ENCODE assay signal across 8 cellular contexts in the genomic region with DNA sequence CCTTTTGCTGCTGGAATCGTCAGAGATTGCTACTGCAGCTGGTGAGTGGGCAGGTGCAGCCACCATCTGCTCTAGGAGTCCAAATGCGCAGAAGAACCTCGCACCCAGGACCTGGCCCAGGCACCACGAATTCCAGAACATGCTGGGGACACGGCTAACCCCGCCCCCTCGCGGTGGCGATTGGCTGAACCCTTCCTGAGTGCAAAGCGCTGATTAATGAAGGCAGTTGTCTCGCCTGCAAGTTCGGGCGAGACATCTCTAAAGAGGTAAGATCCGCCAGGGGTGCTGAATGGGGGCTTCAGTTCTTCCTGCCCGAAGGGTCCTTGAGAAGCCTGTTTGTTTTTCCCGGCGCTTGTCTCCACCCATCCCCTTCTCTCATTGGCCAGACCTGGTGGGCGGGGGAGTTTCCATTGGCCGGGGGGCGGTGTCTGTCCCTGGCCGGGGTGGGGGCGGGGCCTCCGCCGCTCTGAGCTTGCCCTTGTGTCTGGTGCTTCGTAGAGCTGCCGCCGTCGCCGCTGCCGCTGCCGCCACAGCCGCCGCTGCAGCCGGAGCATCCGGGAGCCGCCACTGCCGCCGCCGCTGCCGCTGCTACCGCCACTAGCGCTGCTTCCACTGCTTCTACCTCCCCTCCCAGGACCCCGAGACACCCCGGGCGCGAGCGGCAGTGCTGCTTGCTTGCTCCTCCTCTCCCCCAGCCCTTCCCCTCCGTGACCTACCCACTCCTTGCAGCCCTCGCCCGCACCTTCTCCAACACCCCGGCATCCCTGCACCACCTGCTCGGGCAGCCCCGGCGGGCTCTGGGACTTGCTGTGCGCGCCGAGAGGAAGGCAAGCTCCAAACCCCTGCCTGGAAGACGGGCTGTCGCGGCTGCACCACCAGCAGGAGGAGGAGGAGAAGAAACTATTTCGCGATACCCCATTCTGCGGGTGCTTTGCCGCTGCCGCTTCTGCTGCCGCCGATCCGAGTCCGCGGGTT. TPM values are rescaled to one million over a fixed set of nuclear protein-coding genes. Genes with fewer than 3 reads are reported as not detected.
DNase-seq lines count a peak whose midpoint lies in the region; ATAC-seq and TF ChIP-seq lines count a peak whose summit lies in the region.

A gene (plus strand): TSS at position 495 of the 975 bp plus-strand sequence.

- peak; percentile 94 for ATAC-seq in HG03045 (IDR thresholded peaks at IDR 0.05; ENCODE audit: unreplicated experiment)

- H3K4me3 Mint-ChIP-seq in activated CD4-positive, alpha-beta T cell treated with anti-CD3 and anti-CD28 coated beads, Interleukin-2, amount 10 ng/mL, durations not matched to agents 7 days and 5 days, result peak within 1 kb of the TSS; percentile 62

- H3K4me3 ChIP-seq in coronary artery, result peak within 1 kb of the TSS; percentile 79

- H3K4me1 Mint-ChIP-seq in activated CD4-positive, alpha-beta T cell treated with anti-CD3 and anti-CD28 coated beads, Interleukin-2, amount 10 ng/mL, durations not matched to agents 7 days and 5 days, result peaks cover 13% of the 10 kb centered on the region

- H3K36me3 Mint-ChIP-seq in activated CD4-positive, alpha-beta T cell treated with anti-CD3 and anti-CD28 coated beads, Interleukin-2, amount 10 ng/mL, durations not matched to agents 7 days and 5 days (ENCODE audit: low read depth), result no peaks in the 10 kb centered on the region

- peaks cover 29% of the 10 kb centered on the region for H3K27me3 Mint-ChIP-seq in activated CD4-positive, alpha-beta T cell treated with anti-CD3 and anti-CD28 coated beads, Interleukin-2, amount 10 ng/mL, durations not matched to agents 7 days and 5 days

- no peaks in the 10 kb centered on the region for H3K9me3 Mint-ChIP-seq in activated CD4-positive, alpha-beta T cell treated with anti-CD3 and anti-CD28 coated beads, Interleukin-2, amount 10 ng/mL, durations not matched to agents 7 days and 5 days

- CTCF ChIA-PET in activated CD4-positive, alpha-beta T cell treated with anti-CD3 and anti-CD28 coated beads, Interleukin-2, amount 10 ng/mL, durations not matched to agents 7 days and 5 days (lab: Charles Lee), result no interaction called here

- POLR2A ChIA-PET in activated CD4-positive, alpha-beta T cell treated with anti-CD3 and anti-CD28 coated beads, Interleukin-2, amount 10 ng/mL, durations not matched to agents 7 days and 5 days (lab: Charles Lee), result no interaction called here

- TF ChIP-seq CTCF in coronary artery (IDR thresholded peaks at IDR 0.05), result peak; percentile 15

- peak within 1 kb of the TSS; percentile 12 to 39 for H3K27ac ChIP-seq in coronary artery

- DNase-seq in NCI-H1417 (lab: John Stamatoyannopoulos, UW) (peak; percentile 77 to 91 (median 88)), NCI-H1417 treated with DMSO at 0.1 percent for 48 hours (lab: John Stamatoyannopoulos, UW) (no peak), NCI-H2171 treated with DMSO at 0.1 percent for 48 hours (lab: John Stamatoyannopoulos, UW) (peak; percentile 88), coronary artery (ENCODE audit: low spot score) (peak; percentile 93), kidney glomerular epithelial cell (lab: John Stamatoyannopoulos, UW) (peak; percentile 79)
- DNase-seq in activated CD4-positive, alpha-beta T cell treated with anti-CD3 and anti-CD28 coated beads, Interleukin-2, amount 10 ng/mL, durations not matched to agents 7 days and 5 days, result peak; percentile 70
- DNase-seq in stimulated activated CD4-positive, alpha-beta T cell treated with anti-CD3 and anti-CD28 coated beads, Interleukin-15, amount 100 ng/mL, for 1 hour (ENCODE audit: low read depth in 1 of 2, low spot score in 1 of 2), result peak; percentile 15 to 55

- H3K27ac Mint-ChIP-seq in activated CD4-positive, alpha-beta T cell treated with anti-CD3 and anti-CD28 coated beads, Interleukin-2, amount 10 ng/mL, durations not matched to agents 7 days and 5 days, result peak within 1 kb of the TSS; percentile 25

RNA-seq across cellular contexts. Expression of the gene that starts here (rescaled TPM):
- total RNA-seq in activated CD4-positive, alpha-beta T cell treated with anti-CD3 and anti-CD28 coated beads, Interleukin-2, amount 10 ng/mL, durations not matched to agents 7 days and 5 days, result not detected

Comparison
In these comparisons a context has a peak if more than half of its experiments do, and no peak if none do; other contexts are left out.
1. Peak in DNase-seq in activated CD4-positive, alpha-beta T cell treated with anti-CD3 and anti-CD28 coated beads, Interleukin-2, amount 10 ng/mL, durations not matched to agents 7 days and 5 days; RNA of the gene not detected or under 1 TPM.